Comparison of ENCODE assay signal across 1 cellular context in genomic region chr6:42978793-42979522, GRCh38.
A peak's percentile ranks its signal among the peaks of the same experiment; 100 is the strongest.
TF ChIP-seq lines count a peak whose summit lies in the region.

Gene PEX6, minus strand, starts transcription at chr6:42979181. Its CDS starts 31 bp downstream, at chr6:42979150.

TF ChIP-seq in K562, 482 proteins besides CTCF, POLR2A, EP300 and RAD21 (continued from another document and continues in another):
- TF ChIP-seq ZNF592 (IDR thresholded peaks at IDR 0.05): peak; percentile 71
- peak; percentile 62 for TF ChIP-seq NEUROD1 (IDR thresholded peaks at IDR 0.05; ENCODE audit: borderline replicate concordance, low read depth, low read length, partially characterized antibody)
- TF ChIP-seq ELF2 (CRISPR knock-in tag; IDR thresholded peaks at IDR 0.05): peak; percentile 84
- no peak for TF ChIP-seq TCF7L2 (IDR thresholded peaks at IDR 0.05; ENCODE audit: low read depth, low read length)
- peak in 1 of 2 experiments; percentile 12; a peak in 1 of 4 replicates for TF ChIP-seq RCOR1 (IDR thresholded peaks at IDR 0.05; ENCODE audit: borderline replicate concordance in 1 of 2, low read depth in 2 of 2, low read length in 2 of 2)
- TF ChIP-seq ZNF644 (tag; IDR thresholded peaks at IDR 0.05; ENCODE audit: low read depth): peak; percentile 53; the same call in 1 of the 2 replicates
- no peak for TF ChIP-seq MCM3 (IDR thresholded peaks at IDR 0.05)
- TF ChIP-seq ZBTB40 (IDR thresholded peaks at IDR 0.05): peak; percentile 95
- no peak for TF ChIP-seq ZBTB40 (CRISPR knock-in tag; IDR thresholded peaks at IDR 0.05)
- TF ChIP-seq CHD4 (IDR thresholded peaks at IDR 0.05; ENCODE audit: insufficient read depth, insufficient replicate concordance, low read depth, low read length, poor library complexity, severe bottlenecking): no peak
- TF ChIP-seq PTTG1 (tag; IDR thresholded peaks at IDR 0.05; ENCODE audit: low read depth): no peak
- 0 out of 2 replicates have a peak, but pooled peaks have one; percentile 11 for TF ChIP-seq E2F1 (CRISPR knock-in tag; IDR thresholded peaks at IDR 0.05)
- TF ChIP-seq TEAD4 (IDR thresholded peaks at IDR 0.05; ENCODE audit: low read length): 0 out of 2 replicates have a peak, but pooled peaks have one; percentile 8
- TF ChIP-seq TEAD4 (CRISPR knock-in tag; IDR thresholded peaks at IDR 0.05; ENCODE audit: borderline replicate concordance): no peak
- peak; percentile 50 to 92; a peak in 1 of 4 replicates for TF ChIP-seq SIN3A (IDR thresholded peaks at IDR 0.05; ENCODE audit: borderline replicate concordance in 2 of 2, control insufficient read depth in 1 of 2, low read depth in 2 of 2, low read length in 2 of 2)
- TF ChIP-seq BCLAF1 (IDR thresholded peaks at IDR 0.05; ENCODE audit: borderline replicate concordance in 1 of 2, control insufficient read depth in 1 of 2, low read depth in 2 of 2, low read length in 1 of 2): 0 out of 4 replicates have a peak, but pooled peaks of 1 of the 2 experiments have one; percentile 24
- TF ChIP-seq TRIM25 (IDR thresholded peaks at IDR 0.05; ENCODE audit: borderline replicate concordance): no peak
- no peak for TF ChIP-seq COPS2 (conservative IDR thresholded peaks at IDR 0.05)
- peak; percentile 19; the same call in 1 of the 2 replicates for TF ChIP-seq MAFK (IDR thresholded peaks at IDR 0.05; ENCODE audit: low read length)
- peak; percentile 94 for TF ChIP-seq ZFX (CRISPR knock-in tag; IDR thresholded peaks at IDR 0.05)
- peak; percentile 36; the same call in 1 of the 2 replicates for TF ChIP-seq ZBTB9 (CRISPR knock-in tag; IDR thresholded peaks at IDR 0.05)
- no peak for TF ChIP-seq HOXB6 (CRISPR knock-in tag; IDR thresholded peaks at IDR 0.05; ENCODE audit: borderline replicate concordance)
- TF ChIP-seq CREB1 (IDR thresholded peaks at IDR 0.05): peak; percentile 66
- TF ChIP-seq CREB1 (CRISPR knock-in tag; IDR thresholded peaks at IDR 0.05): peak; percentile 55; the same call in 1 of the 2 replicates
- peak in 2 of 3 experiments; percentile 65 to 81 for TF ChIP-seq YY1 (IDR thresholded peaks at IDR 0.05; ENCODE audit: borderline replicate concordance in 1 of 3, control insufficient read depth in 1 of 3, extremely low read depth in 1 of 3, insufficient read depth in 3 of 3, insufficient read length in 1 of 3, insufficient replicate concordance in 2 of 3, low read depth in 1 of 3, low read length in 2 of 3)
- 0 out of 2 replicates have a peak, but pooled peaks have one; percentile 43 for TF ChIP-seq ZFP91 (CRISPR knock-in tag; IDR thresholded peaks at IDR 0.05)
- TF ChIP-seq FOXK1 (CRISPR knock-in tag; IDR thresholded peaks at IDR 0.05; ENCODE audit: borderline replicate concordance): 0 out of 2 replicates have a peak, but pooled peaks have one; percentile 47
- 0 out of 2 replicates have a peak, but pooled peaks have one; percentile 73 for TF ChIP-seq KAT7 (CRISPR knock-in tag; IDR thresholded peaks at IDR 0.05; ENCODE audit: borderline replicate concordance)
- TF ChIP-seq POLR3G (IDR thresholded peaks at IDR 0.05; ENCODE audit: extremely low read depth, insufficient read length, insufficient replicate concordance): no peak
